In genomic region chr2:114049280-114049679, GRCh38 we compare ENCODE assay signal across 23 cellular contexts.
DNase-seq lines count a peak whose midpoint lies in the region; ATAC-seq and TF ChIP-seq lines count a peak whose summit lies in the region.
"Had no signal": no experiment of that assay in that cellular context is flagged by ENCODE, and none has a peak within 500 bp of the region (broad histone marks: within the 10 kb centered on the region; RNA-seq: fewer than 3 reads in every experiment).

No MANE protein-coding gene starts in this region.

- H4K20me1 ChIP-seq in smooth muscle cell (ENCODE audit: low read depth), result no peaks in the 10 kb centered on the region
- H4K20me1 ChIP-seq: BLaER1 had no signal

- no peaks in the 10 kb centered on the region for H3F3A ChIP-seq in smooth muscle cell (ENCODE audit: low read depth)

- H3K9me3 Mint-ChIP-seq in MCF 10A (ENCODE audit: unreplicated experiment), result no peaks in the 10 kb centered on the region
- no peaks in the 10 kb centered on the region for H3K9me3 Mint-ChIP-seq in activated CD4-positive, alpha-beta memory T cell treated with anti-CD3 and anti-CD28 coated beads for 36 hours
- H3K9me3 Mint-ChIP-seq: CD8-positive, alpha-beta T cell had no signal

- TF ChIP-seq POLR2A in breast epithelium (IDR thresholded peaks at IDR 0.05), result no peak

- ATAC-seq in foreskin keratinocyte (peak; percentile 53), GM19455 (IDR thresholded peaks at IDR 0.05; ENCODE audit: unreplicated experiment) (no peak), GM21381 (IDR thresholded peaks at IDR 0.05; ENCODE audit: unreplicated experiment) (no peak)
- ATAC-seq: CD8-positive, alpha-beta T cell; GM12878 had no signal

- WGBS in smooth muscle cell (ENCODE audit: low lambda C conversion rate), result 80% methylated on average over 4 of the region's 4 CpGs

- CTCF ChIA-PET in MCF 10A (lab: Yijun Ruan, JAX), result no interaction called here
- CTCF ChIA-PET in activated CD4-positive, alpha-beta memory T cell treated with anti-CD3 and anti-CD28 coated beads for 36 hours (lab: Charles Lee), result no interaction called here

- H2AFZ ChIP-seq in smooth muscle cell (ENCODE audit: low read depth), result no peak overlapping the region
- H2AFZ ChIP-seq: GM23248 had no signal

- H3K27ac Mint-ChIP-seq in MCF 10A (ENCODE audit: low read depth, unreplicated experiment), result peak overlapping the region; percentile 67
- H3K27ac Mint-ChIP-seq in activated CD4-positive, alpha-beta memory T cell treated with anti-CD3 and anti-CD28 coated beads for 36 hours, result no peak overlapping the region
- H3K27ac Mint-ChIP-seq: B cell; CD8-positive, alpha-beta T cell had no signal

- H3K79me2 ChIP-seq in smooth muscle cell (ENCODE audit: low read depth), result no peaks in the 10 kb centered on the region

- H3K27me3 ChIP-seq in breast epithelium (no peaks in the 10 kb centered on the region), foreskin keratinocyte (no peaks in the 10 kb centered on the region), smooth muscle cell (ENCODE audit: low read depth) (no peaks in the 10 kb centered on the region)
- H3K27me3 ChIP-seq: BLaER1 had no signal

- no peak for DNase-seq in MCF 10A (ENCODE audit: unreplicated experiment)
- DNase-seq in breast epithelium (ENCODE audit: low spot score in 2 of 2), result no peak
- DNase-seq in epithelial cell of esophagus (ENCODE audit: low read depth), result peak; percentile 49
- DNase-seq in foreskin keratinocyte, result peak; percentile 11 to 47
- no peak for DNase-seq in smooth muscle cell (lab: John Stamatoyannopoulos, UW; ENCODE audit: unreplicated experiment)
- no peak for DNase-seq in activated CD4-positive, alpha-beta memory T cell treated with anti-CD3 and anti-CD28 coated beads for 36 hours
- DNase-seq: Caco-2; CD4-positive, CD25-positive, alpha-beta regulatory T cell; CD8-positive, alpha-beta T cell; DMS153; DMS79; EL; GDM1; GM23248; H7; HCEC 1CT had no signal

- H3K9me3 ChIP-seq in breast epithelium (no peaks in the 10 kb centered on the region), smooth muscle cell (replicated peaks; ENCODE audit: low read depth) (no peaks in the 10 kb centered on the region)
- H3K9me3 ChIP-seq: BLaER1, Caco-2 had no signal

- peaks cover 12% of the 10 kb centered on the region for H3K27me3 Mint-ChIP-seq in MCF 10A (ENCODE audit: insufficient read depth, unreplicated experiment)
- H3K27me3 Mint-ChIP-seq in activated CD4-positive, alpha-beta memory T cell treated with anti-CD3 and anti-CD28 coated beads for 36 hours, result peaks cover 7% of the 10 kb centered on the region

- TF ChIP-seq CTCF in MCF 10A (IDR thresholded peaks at IDR 0.05; ENCODE audit: unreplicated experiment), result no peak
- no peak for TF ChIP-seq CTCF in breast epithelium (IDR thresholded peaks at IDR 0.05)
- TF ChIP-seq CTCF in epithelial cell of esophagus (IDR thresholded peaks at IDR 0.05; ENCODE audit: insufficient read depth, low read depth, low read length, missing control alignments), result no peak
- no peak for TF ChIP-seq CTCF in foreskin keratinocyte (conservative IDR thresholded peaks at IDR 0.05)
- TF ChIP-seq CTCF in smooth muscle cell (IDR thresholded peaks at IDR 0.05; ENCODE audit: borderline replicate concordance, insufficient read depth, poor library complexity, severe bottlenecking), result no peak

- no peak overlapping the region for H3K9ac ChIP-seq in smooth muscle cell (ENCODE audit: low read depth)
- H3K9ac ChIP-seq: BLaER1, GM23248 had no signal

- no peaks in the 10 kb centered on the region for H3K36me3 Mint-ChIP-seq in MCF 10A (ENCODE audit: insufficient read depth, unreplicated experiment)
- no peaks in the 10 kb centered on the region for H3K36me3 Mint-ChIP-seq in activated CD4-positive, alpha-beta memory T cell treated with anti-CD3 and anti-CD28 coated beads for 36 hours
- H3K36me3 Mint-ChIP-seq: CD4-positive, CD25-positive, alpha-beta regulatory T cell; CD8-positive, alpha-beta T cell had no signal

- intact Hi-C loops in MCF 10A (cut with micrococcal nuclease) (loop anchor here (1.0 kb wide), 1 partner anchor 27 kb away; no protein-coding TSS in a partner anchor), breast epithelium (cut with DNase I; ENCODE audit: low total_unique reads) (no loop called here)
- intact Hi-C loops in activated CD4-positive, alpha-beta memory T cell treated with anti-CD3 and anti-CD28 coated beads for 36 hours (cut with micrococcal nuclease), result no loop called here

- H3K27ac ChIP-seq in breast epithelium (no peak overlapping the region), foreskin keratinocyte (peak overlapping the region; percentile 69), smooth muscle cell (ENCODE audit: low read depth) (peak overlapping the region; percentile 54)
- H3K27ac ChIP-seq: 22Rv1, BLaER1, C4-2B, GM23248 had no signal

- H3K4me3 ChIP-seq in breast epithelium (no peak overlapping the region), epithelial cell of esophagus (ENCODE audit: low read length) (no peak overlapping the region), smooth muscle cell (no peak overlapping the region)
- H3K4me3 ChIP-seq: BLaER1, GM12878, GM23248 had no signal

- no peaks in the 10 kb centered on the region for H3K36me3 ChIP-seq in breast epithelium
- H3K36me3 ChIP-seq in smooth muscle cell (ENCODE audit: low read depth), result no peaks in the 10 kb centered on the region
- H3K36me3 ChIP-seq: BLaER1 had no signal

- H3K4me2 ChIP-seq in smooth muscle cell, result no peak overlapping the region
- H3K4me2 ChIP-seq: BLaER1 had no signal

- no peaks in the 10 kb centered on the region for H3K4me1 Mint-ChIP-seq in MCF 10A (ENCODE audit: insufficient read depth, unreplicated experiment)
- H3K4me1 Mint-ChIP-seq in activated CD4-positive, alpha-beta memory T cell treated with anti-CD3 and anti-CD28 coated beads for 36 hours (ENCODE audit: low read depth), result no peaks in the 10 kb centered on the region
- H3K4me1 Mint-ChIP-seq: B cell; CD4-positive, CD25-positive, alpha-beta regulatory T cell had no signal

- BruUV-seq in MCF 10A (replicated peaks; lab: Mats Ljungman, UMichigan), result TSS peak; percentile 91

- H3K4me1 ChIP-seq in breast epithelium (no peaks in the 10 kb centered on the region), foreskin keratinocyte (peaks cover 8% of the 10 kb centered on the region), smooth muscle cell (ENCODE audit: low read depth) (no peaks in the 10 kb centered on the region)
- H3K4me1 ChIP-seq: BLaER1, Caco-2 had no signal

- H3K4me3 Mint-ChIP-seq in MCF 10A (ENCODE audit: unreplicated experiment), result no peak overlapping the region
- no peak overlapping the region for H3K4me3 Mint-ChIP-seq in activated CD4-positive, alpha-beta memory T cell treated with anti-CD3 and anti-CD28 coated beads for 36 hours
- H3K4me3 Mint-ChIP-seq: B cell; CD4-positive, CD25-positive, alpha-beta regulatory T cell; CD8-positive, alpha-beta T cell had no signal

- POLR2A ChIA-PET in MCF 10A (lab: Yijun Ruan, JAX), result interaction anchor here (0.6 kb wide), 1 partner anchor 252 kb away, joined by 4 read pairs; no protein-coding TSS in a partner anchor
- POLR2A ChIA-PET in activated CD4-positive, alpha-beta memory T cell treated with anti-CD3 and anti-CD28 coated beads for 36 hours (lab: Charles Lee), result no interaction called here

Comparison
In these comparisons a context has a peak if more than half of its experiments do, and no peak if none do; other contexts are left out.
1. DNase-seq: peak in epithelial cell of esophagus (single experiment) and foreskin keratinocyte (2 of 2); none in MCF 10A (single experiment), breast epithelium (0 of 2), smooth muscle cell (single experiment) and activated CD4-positive, alpha-beta memory T cell treated with anti-CD3 and anti-CD28 coated beads for 36 hours (single experiment).
2. H3K27ac ChIP-seq: peak in foreskin keratinocyte (single experiment) and smooth muscle cell (single experiment); none in breast epithelium (0 of 2).